ENCODE assay signal across 21 cellular contexts in genomic region chrX:53237056-53237455, GRCh38.
A peak's percentile ranks its signal among the peaks of the same experiment; 100 is the strongest.
DNase-seq lines count a peak whose midpoint lies in the region; ATAC-seq and TF ChIP-seq lines count a peak whose summit lies in the region.
"Had no signal": no experiment of that assay in that cellular context is flagged by ENCODE, and none has a peak within 500 bp of the region (broad histone marks: within the 10 kb centered on the region; RNA-seq: fewer than 3 reads in every experiment).

No MANE protein-coding gene starts in this region.

- peak overlapping the region; percentile 80 for H3K27ac Mint-ChIP-seq in nephron progenitor cell
- H3K27ac Mint-ChIP-seq: CD14-positive monocyte; CD4-positive, alpha-beta T cell; HFFc6 had no signal

- H3K36me3 Mint-ChIP-seq in nephron progenitor cell (ENCODE audit: low read depth) = peaks cover 8% of the 10 kb centered on the region
- H3K36me3 Mint-ChIP-seq: CD8-positive, alpha-beta memory T cell had no signal

- H3K4me1 Mint-ChIP-seq in nephron progenitor cell = no peaks in the 10 kb centered on the region
- H3K4me1 Mint-ChIP-seq: CD14-positive monocyte; CD8-positive, alpha-beta memory T cell had no signal

- no peak for ATAC-seq in GM21390 (IDR thresholded peaks at IDR 0.05; ENCODE audit: unreplicated experiment)
- ATAC-seq: A549, GM12878 had no signal

- peaks cover 3% of the 10 kb centered on the region for H3K27me3 Mint-ChIP-seq in nephron progenitor cell (ENCODE audit: low read depth, poor library complexity)
- H3K27me3 Mint-ChIP-seq: CD4-positive, alpha-beta T cell had no signal

- H3K4me3 Mint-ChIP-seq in nephron progenitor cell = no peak overlapping the region
- H3K4me3 Mint-ChIP-seq: CD14-positive monocyte; CD4-positive, alpha-beta T cell; CD8-positive, alpha-beta memory T cell; HFFc6 had no signal

- no peak for TF ChIP-seq CTCF in nephron progenitor cell (IDR thresholded peaks at IDR 0.05)

- DNase-seq in NCI-H524 (lab: John Stamatoyannopoulos, UW) (peak; percentile 21 to 53), NCI-H524 treated with DMSO at 0.1 percent for 48 hours (lab: John Stamatoyannopoulos, UW) (no peak), NCI-H82 treated with DMSO at 0.1 percent for 48 hours (lab: John Stamatoyannopoulos, UW; ENCODE audit: unreplicated experiment) (peak; percentile 47), nephron progenitor cell (no peak), NCI-H345 treated with DMSO at 0.1 percent for 48 hours (lab: John Stamatoyannopoulos, UW; ENCODE audit: unreplicated experiment) (no peak), NCI-H2081 treated with DMSO at 0.1 percent for 48 hours (lab: John Stamatoyannopoulos, UW) (no peak)
- DNase-seq: 8988T; ACHN; AML-193; BE2C; CD4-positive, alpha-beta T cell; CD8-positive, alpha-beta memory T cell; DMS153; EL; GDM1; GOT3; HFFc6 had no signal

- H3K9me3 Mint-ChIP-seq in nephron progenitor cell = peaks cover 49% of the 10 kb centered on the region
- H3K9me3 Mint-ChIP-seq: CD4-positive, alpha-beta T cell; CD8-positive, alpha-beta memory T cell; HFFc6 had no signal

Comparison
In these comparisons a context has a peak if more than half of its experiments do, and no peak if none do; other contexts are left out.
1. DNase-seq: peak in NCI-H524 (2 of 2) and NCI-H82 treated with DMSO at 0.1 percent for 48 hours (single experiment); none in NCI-H524 treated with DMSO at 0.1 percent for 48 hours (single experiment), nephron progenitor cell (single experiment), NCI-H345 treated with DMSO at 0.1 percent for 48 hours (single experiment) and NCI-H2081 treated with DMSO at 0.1 percent for 48 hours (single experiment).